19 cellular contexts compared by ENCODE assay signal in the genomic region with DNA sequence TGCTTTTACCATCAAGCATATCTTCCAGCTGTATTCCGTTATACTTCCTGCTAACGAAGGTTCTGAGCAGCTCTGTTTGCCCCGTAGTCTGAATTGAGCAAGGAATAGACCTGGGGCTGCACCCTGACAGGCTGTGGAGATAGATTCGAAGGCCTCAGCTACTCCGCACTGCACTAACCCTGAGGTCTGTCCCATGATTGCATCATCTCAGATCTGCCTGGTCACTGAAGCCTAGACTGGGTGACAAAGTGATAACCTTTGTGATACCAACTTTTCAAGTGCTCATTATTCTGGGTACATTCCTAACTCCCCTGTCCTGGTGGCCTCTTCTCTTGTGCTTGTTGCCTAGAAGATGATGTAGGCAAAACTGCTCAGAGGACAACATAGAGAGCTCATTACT.
"Had no signal": no experiment of that assay in that cellular context is flagged by ENCODE, and none has a peak within 500 bp of the region (broad histone marks: within the 10 kb centered on the region; RNA-seq: fewer than 3 reads in every experiment).

No MANE protein-coding gene starts in this region.

- FAIRE-seq: keratinocyte had no signal

- H3K36me3 ChIP-seq: heart right ventricle, thoracic aorta had no signal

- H3K27ac Mint-ChIP-seq: activated naive CD4-positive, alpha-beta T cell treated with anti-CD3 and anti-CD28 coated beads, Interleukin-2, amount 50 U/mL, for 24 hours; brain; naive thymus-derived CD4-positive, alpha-beta T cell; type B pancreatic cell had no signal

- H3K4me1 Mint-ChIP-seq: activated naive CD4-positive, alpha-beta T cell treated with anti-CD3 and anti-CD28 coated beads, Interleukin-2, amount 50 U/mL, for 24 hours; brain; neural crest cell had no signal

- H3K4me1 ChIP-seq: heart right ventricle had no signal

- ATAC-seq: heart right ventricle; left colon; naive thymus-derived CD4-positive, alpha-beta T cell had no signal

- H3K27ac ChIP-seq: epithelial cell of prostate, heart right ventricle, thoracic aorta had no signal

- H3K36me3 Mint-ChIP-seq: activated naive CD4-positive, alpha-beta T cell treated with anti-CD3 and anti-CD28 coated beads, Interleukin-2, amount 50 U/mL, for 24 hours; brain; naive thymus-derived CD4-positive, alpha-beta T cell; type B pancreatic cell had no signal

- H3K9me3 Mint-ChIP-seq: activated naive CD4-positive, alpha-beta T cell treated with anti-CD3 and anti-CD28 coated beads, Interleukin-2, amount 50 U/mL, for 24 hours had no signal

- H3K27me3 Mint-ChIP-seq: type B pancreatic cell had no signal

- H3K9me3 ChIP-seq: heart right ventricle, thoracic aorta had no signal

- H3K4me3 Mint-ChIP-seq: activated naive CD4-positive, alpha-beta T cell treated with anti-CD3 and anti-CD28 coated beads, Interleukin-2, amount 50 U/mL, for 24 hours; brain; naive thymus-derived CD4-positive, alpha-beta T cell; neural crest cell; type B pancreatic cell had no signal

- DNase-seq: activated gamma-delta T cell treated with Interleukin-2 at 50 U/mL for 16 hours; activated T-cell treated with anti-CD3 and anti-CD28 coated beads, Interleukin-2, amount 50 U/mL, for 1 hour; anterior cingulate cortex; heart right ventricle; left colon; naive thymus-derived CD4-positive, alpha-beta T cell; occipital lobe; posterior cingulate gyrus; retina; stimulated activated CD4-positive, alpha-beta T cell treated with anti-CD3 and anti-CD28 coated beads, Interleukin-4, amount 100 ng/mL, for 1 hour; stimulated activated naive CD4-positive, alpha-beta T cell treated with Interleukin-2 at 50 U/mL for 16 hours had no signal

- H3K4me3 ChIP-seq: heart right ventricle, lung, thoracic aorta had no signal
